Comparison of ENCODE assay signal across 16 cellular contexts in genomic region chr2:237161239-237161638, GRCh38.
DNase-seq lines count a peak whose midpoint lies in the region; ATAC-seq and TF ChIP-seq lines count a peak whose summit lies in the region.
"Had no signal": no experiment of that assay in that cellular context is flagged by ENCODE, and none has a peak within 500 bp of the region (broad histone marks: within the 10 kb centered on the region; RNA-seq: fewer than 3 reads in every experiment).

No MANE protein-coding gene starts in this region.

- no peak overlapping the region for H2BK5ac ChIP-seq in trophoblast cell (ENCODE audit: low read depth, low read length, poor library complexity)

- H2AK5ac ChIP-seq in trophoblast cell (ENCODE audit: low read length): no peak overlapping the region

- DNase-seq in body of pancreas (peak in 2 of 4 donors; percentile 20 to 54), heart right ventricle (peak; percentile 39 to 57), trophoblast cell (no peak), tibial artery (peak; percentile 86), dorsolateral prefrontal cortex (no peak)
- DNase-seq in stimulated activated naive CD4-positive, alpha-beta T cell treated with Interleukin-2 at 50 U/mL for 16 hours (lab: John Stamatoyannopoulos, UW): no peak
- DNase-seq in activated CD4-positive, CD25-positive, alpha-beta regulatory T cell treated with anti-CD3 and anti-CD28 coated beads, Interleukin-2, amount 50 U/mL, for 72 hours: no peak
- DNase-seq: activated CD4-positive, alpha-beta T cell treated with anti-CD3 and anti-CD28 coated beads, Interleukin-2, amount 50 U/mL, for 1 hour; activated gamma-delta T cell treated with Interleukin-2 at 50 U/mL for 16 hours; amygdala; DND-41; foreskin melanocyte; NCI-H1930; NCI-H524; stimulated activated CD4-positive, alpha-beta T cell treated with anti-CD3 and anti-CD28 coated beads, Interleukin-4, amount 100 ng/mL, for 4 hours had no signal

- H3K4me2 ChIP-seq in trophoblast cell (ENCODE audit: low read length): no peak overlapping the region

- H3K27ac ChIP-seq in body of pancreas (peak overlapping the region in 1 of 4 donors; percentile 20), heart right ventricle (peak overlapping the region; percentile 51 to 85 (median 80)), trophoblast cell (ENCODE audit: low read depth, low read length) (no peak overlapping the region), tibial artery (peak overlapping the region; percentile 54 to 55), dorsolateral prefrontal cortex (peak overlapping the region in 1 of 59 donors; percentile 10)

- H4K8ac ChIP-seq in trophoblast cell (ENCODE audit: low read depth, low read length): no peak overlapping the region

- H3K9me3 ChIP-seq in body of pancreas (no peaks in the 10 kb centered on the region), heart right ventricle (peaks cover 0 to 4% (median 0%) of the 10 kb centered on the region in 11 donors), trophoblast cell (ENCODE audit: insufficient read depth, low read depth, low read length) (no peaks in the 10 kb centered on the region), tibial artery (no peaks in the 10 kb centered on the region)

- no peak overlapping the region for H2AFZ ChIP-seq in trophoblast cell (ENCODE audit: insufficient read depth, low read length, poor library complexity)

- H3K18ac ChIP-seq in trophoblast cell (ENCODE audit: low read length): no peak overlapping the region

- peaks cover 32% of the 10 kb centered on the region for H3K79me1 ChIP-seq in trophoblast cell (ENCODE audit: low read length)

- H3K79me2 ChIP-seq in trophoblast cell (ENCODE audit: control insufficient read depth, insufficient read depth, low read length, poor library complexity): peaks cover 1% of the 10 kb centered on the region

- H4K12ac ChIP-seq in trophoblast cell (ENCODE audit: low read depth, low read length): no peak overlapping the region

- TF ChIP-seq CTCF in body of pancreas (IDR thresholded peaks at IDR 0.05) (no peak), heart right ventricle (IDR thresholded peaks at IDR 0.05) (no peak), tibial artery (IDR thresholded peaks at IDR 0.05) (no peak), dorsolateral prefrontal cortex (IDR thresholded peaks at IDR 0.05 in 54 of 56, conservative IDR thresholded peaks at IDR 0.05 in 2 of 56; ENCODE audit: low read depth in 1 of 56, partially characterized antibody in 56 of 56) (no peak)

- H3K36me3 ChIP-seq in body of pancreas (replicated peaks in 1 of 2; ENCODE audit: insufficient read depth in 1 of 2, low read depth in 2 of 2) (no peaks in the 10 kb centered on the region), heart right ventricle (no peaks in the 10 kb centered on the region), trophoblast cell (ENCODE audit: control insufficient read depth in 1 of 2, insufficient read depth in 2 of 2, low read length in 2 of 2) (no peaks in the 10 kb centered on the region), tibial artery (no peaks in the 10 kb centered on the region)

- peak overlapping the region; percentile 69 for H2BK12ac ChIP-seq in trophoblast cell (ENCODE audit: low read length)

- H3K9ac ChIP-seq in trophoblast cell (ENCODE audit: low read length): no peak overlapping the region

- H3K4ac ChIP-seq in trophoblast cell (ENCODE audit: low read depth, low read length): no peak overlapping the region

- peak overlapping the region; percentile 33 for H4K91ac ChIP-seq in trophoblast cell (ENCODE audit: low read depth, low read length)

- H3K27me3 ChIP-seq in body of pancreas (no peaks in the 10 kb centered on the region), heart right ventricle (peaks cover 0 to 4% (median 0%) of the 10 kb centered on the region in 7 donors), trophoblast cell (ENCODE audit: insufficient read depth, low read length) (no peaks in the 10 kb centered on the region), tibial artery (no peaks in the 10 kb centered on the region), dorsolateral prefrontal cortex (peaks cover 0 to 22% (median 0%) of the 10 kb centered on the region in 45 donors)

- no peak overlapping the region for H2BK120ac ChIP-seq in trophoblast cell (ENCODE audit: insufficient read depth, low read length, poor library complexity)

- no peak for TF ChIP-seq POLR2A in body of pancreas (IDR thresholded peaks at IDR 0.05)

- H3K4me3 ChIP-seq in body of pancreas (no peak overlapping the region), heart right ventricle (no peak overlapping the region), trophoblast cell (ENCODE audit: low read depth, low read length) (no peak overlapping the region), tibial artery (no peak overlapping the region), dorsolateral prefrontal cortex (no peak overlapping the region)

- no peak overlapping the region for H3K23ac ChIP-seq in trophoblast cell (ENCODE audit: low read length)

- peak overlapping the region; percentile 15 for H3K14ac ChIP-seq in trophoblast cell (ENCODE audit: low read length)

- intact Hi-C loops in body of pancreas (cut with DNase I): no loop called here
- intact Hi-C loops in heart right ventricle (cut with DNase I): loop anchor here in 5 of 10 donors (5.0 to 10.0 kb wide), 3 partner anchors 154 to 251 kb away; partner anchors contain the start of gene COL6A3 (in 1 of the 5)
- intact Hi-C loops in tibial artery (cut with DNase I; ENCODE audit: low total_unique reads): no loop called here
- intact Hi-C loops in dorsolateral prefrontal cortex (cut with DNase I): no loop called here

- ATAC-seq in body of pancreas (peak; percentile 42), heart right ventricle (peak; percentile 63 to 86 (median 80)), HG02623 (IDR thresholded peaks at IDR 0.05; ENCODE audit: unreplicated experiment) (no peak)

- 72 to 79% methylated on average over 6 of the region's 6 CpGs for WGBS in body of pancreas, 2 donors
- WGBS in heart right ventricle, 2 donors: 67 to 68% methylated on average over 6 of the region's 6 CpGs
- no CpG with 5 or more reads among the region's 6 CpGs for WGBS in trophoblast cell (ENCODE audit: extremely low coverage, insufficient coverage, insufficient read length)

- H3K4me1 ChIP-seq in body of pancreas (no peaks in the 10 kb centered on the region), heart right ventricle (peaks cover 0 to 38% (median 7%) of the 10 kb centered on the region in 9 donors), trophoblast cell (ENCODE audit: control insufficient read depth in 1 of 2, insufficient read depth in 2 of 2, low read length in 2 of 2) (peaks cover 9 to 12% of the 10 kb centered on the region in 2 experiments), tibial artery (peaks cover 0 to 20% (median 11%) of the 10 kb centered on the region in 4 donors)

Comparison
In these comparisons a context has a peak if more than half of its experiments do, and no peak if none do; other contexts are left out.
1. DNase-seq: peak in heart right ventricle (2 of 2) and tibial artery (2 of 2); none in trophoblast cell (0 of 2), stimulated activated naive CD4-positive, alpha-beta T cell treated with Interleukin-2 at 50 U/mL for 16 hours (single experiment), dorsolateral prefrontal cortex (0 of 10) and activated CD4-positive, CD25-positive, alpha-beta regulatory T cell treated with anti-CD3 and anti-CD28 coated beads, Interleukin-2, amount 50 U/mL, for 72 hours (single experiment).